ENCODE assay signal across 18 cellular contexts in the genomic region with DNA sequence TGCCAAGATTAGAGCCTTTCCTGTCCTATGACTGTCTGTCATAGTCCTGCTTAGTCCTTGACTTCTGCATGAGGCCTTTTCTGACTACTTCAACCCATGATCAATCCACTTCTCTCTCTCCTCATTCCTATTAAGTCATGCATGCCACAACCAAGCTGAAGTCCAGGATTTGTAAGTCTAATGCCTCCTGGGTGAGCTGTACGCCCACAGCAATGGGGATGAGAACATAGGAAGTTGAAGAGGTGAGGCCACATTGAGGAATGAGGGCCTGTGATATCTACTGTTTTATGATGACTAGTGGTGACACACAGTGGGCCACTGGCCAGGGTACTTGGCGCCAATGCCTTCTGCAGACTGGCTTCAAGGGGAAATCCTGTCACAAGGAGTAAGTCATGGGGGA.
DNase-seq lines count a peak whose midpoint lies in the region; ATAC-seq and TF ChIP-seq lines count a peak whose summit lies in the region.
"Had no signal": no experiment of that assay in that cellular context is flagged by ENCODE, and none has a peak within 500 bp of the region (broad histone marks: within the 10 kb centered on the region; RNA-seq: fewer than 3 reads in every experiment).

No MANE protein-coding gene starts in this region.

- no peak for TF ChIP-seq CTCF in HFFc6 (IDR thresholded peaks at IDR 0.05)

- no peaks in the 10 kb centered on the region for H3K9me3 Mint-ChIP-seq in HFFc6
- H3K9me3 Mint-ChIP-seq: activated CD4-positive, alpha-beta memory T cell treated with anti-CD3 and anti-CD28 coated beads, Interleukin-2, amount 10 ng/mL, durations not matched to agents 7 days and 5 days; endodermal cell; memory B cell had no signal

- peaks cover 83% of the 10 kb centered on the region for H3K4me1 Mint-ChIP-seq in HFFc6 (ENCODE audit: low read depth)
- H3K4me1 Mint-ChIP-seq: endodermal cell, memory B cell had no signal

- in situ Hi-C loops in ACHN (cut with HindIII; ENCODE audit: low pct_ligation_motif_present, low pct_unique_long_range_greater_than_20kb, low sequenced_read_pairs) = no loop called here

- peak overlapping the region; percentile 96 for H3K27ac Mint-ChIP-seq in HFFc6
- H3K27ac Mint-ChIP-seq: activated CD4-positive, alpha-beta memory T cell treated with anti-CD3 and anti-CD28 coated beads, Interleukin-2, amount 10 ng/mL, durations not matched to agents 7 days and 5 days; endodermal cell; memory B cell had no signal

- DNase-seq in ACHN (peak; percentile 97), HFFc6 (peak; percentile 98), amniotic stem cell (lab: John Stamatoyannopoulos, UW) (peak; percentile 40), glomerular visceral epithelial cell (ENCODE audit: extremely low spot score) (peak; percentile 82), DMS 273 (lab: John Stamatoyannopoulos, UW; ENCODE audit: unreplicated experiment) (no peak), NCI-H82 (lab: John Stamatoyannopoulos, UW) (no peak)
- DNase-seq: activated CD4-positive, alpha-beta memory T cell treated with anti-CD3 and anti-CD28 coated beads, Interleukin-2, amount 10 ng/mL, durations not matched to agents 7 days and 5 days; body of pancreas; DMS53; endodermal cell; NCI-H187 treated with DMSO at 0.1 percent for 48 hours; substantia nigra; T-helper 9 cell had no signal

- peaks cover 1% of the 10 kb centered on the region for H3K27me3 Mint-ChIP-seq in HFFc6 (ENCODE audit: insufficient read depth)
- H3K27me3 Mint-ChIP-seq: activated CD4-positive, alpha-beta memory T cell treated with anti-CD3 and anti-CD28 coated beads, Interleukin-2, amount 10 ng/mL, durations not matched to agents 7 days and 5 days; memory B cell had no signal

- peaks cover 4% of the 10 kb centered on the region; the same call in 1 of the 2 replicates for H3K36me3 Mint-ChIP-seq in HFFc6 (ENCODE audit: low read depth)
- H3K36me3 Mint-ChIP-seq: memory B cell had no signal

- peak overlapping the region; percentile 61 for H3K4me3 Mint-ChIP-seq in HFFc6
- H3K4me3 Mint-ChIP-seq: activated CD4-positive, alpha-beta memory T cell treated with anti-CD3 and anti-CD28 coated beads, Interleukin-2, amount 10 ng/mL, durations not matched to agents 7 days and 5 days; endodermal cell; memory B cell had no signal

- no peak for ATAC-seq in GM21526 (IDR thresholded peaks at IDR 0.05; ENCODE audit: low FRiP score, unreplicated experiment)
- ATAC-seq in GM18861 (IDR thresholded peaks at IDR 0.05; ENCODE audit: unreplicated experiment) = no peak
- ATAC-seq: A549, body of pancreas, GM12878 had no signal

Comparison
In these comparisons a context has a peak if more than half of its experiments do, and no peak if none do; other contexts are left out.
1. DNase-seq: peak in ACHN (single experiment), HFFc6 (single experiment), amniotic stem cell (single experiment) and glomerular visceral epithelial cell (single experiment); none in DMS 273 (single experiment) and NCI-H82 (single experiment).